In genomic region chr3:108393128-108393900, GRCh38 we compare ENCODE assay signal across 21 cellular contexts.
"Had no signal": no experiment of that assay in that cellular context is flagged by ENCODE, and none has a peak within 500 bp of the region (broad histone marks: within the 10 kb centered on the region; RNA-seq: fewer than 3 reads in every experiment).

No MANE protein-coding gene starts in this region.

- H3K9me3 ChIP-seq: colonic mucosa, left lung, thoracic aorta, vagina had no signal

- H3K27me3 ChIP-seq: colonic mucosa, dorsolateral prefrontal cortex, left lung, vagina had no signal

- DNase-seq: activated CD8-positive, alpha-beta memory T cell treated with anti-CD3 and anti-CD28 coated beads, Interleukin-2, amount 10 ng/mL, durations not matched to agents 7 days and 5 days; activated CD8-positive, alpha-beta T cell treated with anti-CD3 and anti-CD28 coated beads for 36 hours; activated effector memory CD4-positive, alpha-beta T cell treated with anti-CD3 and anti-CD28 coated beads, Interleukin-2, amount 50 U/mL, for 16 hours; activated naive CD4-positive, alpha-beta T cell treated with anti-CD3 and anti-CD28 coated beads, Interleukin-2, amount 10 ng/mL, durations not matched to agents 7 days and 5 days; activated T-cell treated with anti-CD3 and anti-CD28 coated beads for 4 hours; amygdala; colonic mucosa; dorsolateral prefrontal cortex; effector memory CD8-positive, alpha-beta T cell; foreskin melanocyte; immature natural killer cell; kidney glomerular epithelial cell; left lung; naive thymus-derived CD4-positive, alpha-beta T cell; posterior cingulate gyrus; stimulated activated CD4-positive, alpha-beta T cell treated with anti-CD3 and anti-CD28 coated beads, Interleukin-2, amount 100 ng/mL, for 48 hours; stimulated activated naive CD4-positive, alpha-beta T cell treated with Interleukin-2 at 50 U/mL for 16 hours had no signal

- H3K27ac ChIP-seq: colonic mucosa, left lung, thoracic aorta, vagina had no signal

- H3K4me1 ChIP-seq: colonic mucosa had no signal

- H3K4me3 ChIP-seq: colonic mucosa, dorsolateral prefrontal cortex, left lung, thoracic aorta, vagina had no signal

- ATAC-seq: activated CD4-positive, CD25-positive, alpha-beta regulatory T cell treated with anti-CD3 and anti-CD28 coated beads, Interleukin-2, amount 50 U/mL, for 24 hours; activated CD8-positive, alpha-beta memory T cell treated with anti-CD3 and anti-CD28 coated beads, Interleukin-2, amount 10 ng/mL, durations not matched to agents 7 days and 5 days; activated CD8-positive, alpha-beta T cell treated with anti-CD3 and anti-CD28 coated beads for 36 hours; esophagus mucosa; naive thymus-derived CD4-positive, alpha-beta T cell had no signal

- H3K36me3 ChIP-seq: colonic mucosa, left lung, thoracic aorta, vagina had no signal
